In genomic region chr3:134359121-134360010, GRCh38 we compare ENCODE assay signal across 9 cellular contexts. TPM values are rescaled to one million over a fixed set of nuclear protein-coding genes. Genes with fewer than 3 reads are reported as not detected.
A peak's percentile ranks its signal among the peaks of the same experiment; 100 is the strongest.
DNase-seq lines count a peak whose midpoint lies in the region; ATAC-seq and TF ChIP-seq lines count a peak whose summit lies in the region.
"Had no signal": no experiment of that assay in that cellular context is flagged by ENCODE, and none has a peak within 500 bp of the region (broad histone marks: within the 10 kb centered on the region; RNA-seq: fewer than 3 reads in every experiment).

No MANE protein-coding gene starts in this region.

- H3K27me3 Mint-ChIP-seq in nephron progenitor cell (ENCODE audit: low read depth, poor library complexity) = peaks cover 4% of the 10 kb centered on the region

- CTCF ChIA-PET in SK-N-SH (lab: Yijun Ruan, JAX) = interaction anchor here (1.1 to 2.2 kb wide), 3 partner anchors 8 to 114 kb away, joined by 4 to 16 read pairs (median 5); no protein-coding TSS in a partner anchor

- peak overlapping the region; percentile 70 for H3K4me2 ChIP-seq in SK-N-SH

- DNase-seq in SK-N-SH (no peak), esophagus squamous epithelium (lab: John Stamatoyannopoulos, UW) (no peak), nephron progenitor cell (no peak), uterus (peak; percentile 13 to 18), HCEC 1CT (no peak), omental fat pad (ENCODE audit: low spot score) (no peak), DMS153 treated with DMSO at 0.1 percent for 48 hours (lab: John Stamatoyannopoulos, UW; ENCODE audit: unreplicated experiment) (no peak)

- peak overlapping the region; percentile 96 for H3K27ac Mint-ChIP-seq in nephron progenitor cell

- H3K27me3 ChIP-seq in SK-N-SH (ENCODE audit: insufficient read depth) (no peaks in the 10 kb centered on the region), esophagus squamous epithelium (no peaks in the 10 kb centered on the region), uterus (no peaks in the 10 kb centered on the region)

- H3K9me3 ChIP-seq in SK-N-SH (no peaks in the 10 kb centered on the region), esophagus squamous epithelium (no peaks in the 10 kb centered on the region), uterus (no peaks in the 10 kb centered on the region)
- H3K9me3 ChIP-seq: neutrophil had no signal

- H3K36me3 Mint-ChIP-seq in nephron progenitor cell (ENCODE audit: low read depth) = peaks cover 71% of the 10 kb centered on the region

- no peak overlapping the region for H3K4me3 ChIP-seq in SK-N-SH (ENCODE audit: low read depth in 2 of 2, low read length in 1 of 2)
- no peak overlapping the region for H3K4me3 ChIP-seq in esophagus squamous epithelium
- H3K4me3 ChIP-seq in uterus = no peak overlapping the region

- H3K4me3 Mint-ChIP-seq in nephron progenitor cell = peak overlapping the region; percentile 12

- intact Hi-C loops in esophagus squamous epithelium (cut with DNase I) (no loop called here), uterus (cut with DNase I; ENCODE audit: low total_unique reads) (loop anchor here (5.0 kb wide), 1 partner anchor 47 kb away; no protein-coding TSS in a partner anchor)

- H2AFZ ChIP-seq in SK-N-SH (ENCODE audit: low read depth) = no peak overlapping the region

- H3K27ac ChIP-seq in SK-N-SH (ENCODE audit: low read depth in 2 of 2, low read length in 1 of 2) (peak overlapping the region; percentile 83 to 99), esophagus squamous epithelium (peak overlapping the region; percentile 69 to 100 (median 92)), uterus (peak overlapping the region; percentile 97 to 99)
- H3K27ac ChIP-seq: neutrophil had no signal

- peaks cover 75% of the 10 kb centered on the region for H3K4me1 Mint-ChIP-seq in nephron progenitor cell

- POLR2A ChIA-PET in SK-N-SH (lab: Yijun Ruan, JAX) = no interaction called here

- peaks cover 91% of the 10 kb centered on the region for H3F3A ChIP-seq in SK-N-SH (replicated peaks; ENCODE audit: insufficient read depth)

- H3K4me1 ChIP-seq in SK-N-SH (ENCODE audit: control insufficient read depth in 1 of 2, insufficient read depth in 2 of 2, low read depth in 1 of 2, low read length in 1 of 2) (peaks cover 22 to 77% of the 10 kb centered on the region in 2 experiments; a peak in 3 of 4 replicates), esophagus squamous epithelium (peaks cover 32 to 100% (median 70%) of the 10 kb centered on the region in 3 donors), uterus (peaks cover 12 to 56% of the 10 kb centered on the region in 2 donors)

- TF ChIP-seq CTCF in SK-N-SH (IDR thresholded peaks at IDR 0.05) = no peak
- no peak for TF ChIP-seq CTCF in esophagus squamous epithelium (IDR thresholded peaks at IDR 0.05)
- no peak for TF ChIP-seq CTCF in nephron progenitor cell (IDR thresholded peaks at IDR 0.05)
- TF ChIP-seq CTCF in uterus (IDR thresholded peaks at IDR 0.05) = no peak
- no peak for TF ChIP-seq CTCF in omental fat pad (IDR thresholded peaks at IDR 0.05)

- no peaks in the 10 kb centered on the region for H3K9me2 ChIP-seq in SK-N-SH

- H4K20me1 ChIP-seq in SK-N-SH (ENCODE audit: insufficient read depth) = peaks cover 17% of the 10 kb centered on the region

- no peaks in the 10 kb centered on the region for H3K9me3 Mint-ChIP-seq in nephron progenitor cell

- H3K36me3 ChIP-seq in SK-N-SH (replicated peaks in 1 of 2; ENCODE audit: control insufficient read depth in 1 of 2, insufficient read depth in 2 of 2, low read length in 1 of 2) (peaks cover 81 to 85% of the 10 kb centered on the region in 2 experiments), esophagus squamous epithelium (peaks cover 47 to 96% (median 55%) of the 10 kb centered on the region in 3 donors), uterus (no peaks in the 10 kb centered on the region)
- H3K36me3 ChIP-seq: neutrophil had no signal

- no peak for TF ChIP-seq EP300 in SK-N-SH (IDR thresholded peaks at IDR 0.05; ENCODE audit: borderline replicate concordance in 1 of 2, low read depth in 1 of 2, low read length in 1 of 2)

- WGBS in SK-N-SH (ENCODE audit: low lambda C conversion rate) = 85% methylated on average over 8 of the region's 13 CpGs
- 71% methylated on average over 7 of the region's 13 CpGs; no CpG with 5 or more reads in 1 of the 2 donors for WGBS in esophagus squamous epithelium, 2 donors

- H3K79me2 ChIP-seq in SK-N-SH (ENCODE audit: insufficient read depth) = peaks cover 65% of the 10 kb centered on the region

- TF ChIP-seq POLR2A in esophagus squamous epithelium (IDR thresholded peaks at IDR 0.05) = no peak
- no peak for TF ChIP-seq POLR2A in uterus (IDR thresholded peaks at IDR 0.05)

- no peak for ATAC-seq in SK-N-SH treated with all-trans-retinoic acid at 6 μM for 48 hours
- ATAC-seq in omental fat pad (ENCODE audit: low FRiP score) = no peak

- no peak for TF ChIP-seq RAD21 in SK-N-SH (IDR thresholded peaks at IDR 0.05; ENCODE audit: low read length)

- H3K9ac ChIP-seq in SK-N-SH = peak overlapping the region; percentile 66

TF ChIP-seq in SK-N-SH, 30 proteins besides CTCF, POLR2A, EP300 and RAD21 (continues in another document):
- TF ChIP-seq GATA2 (CRISPR knock-in tag; IDR thresholded peaks at IDR 0.05) = no peak
- no peak for TF ChIP-seq TCF12 (IDR thresholded peaks at IDR 0.05)
- no peak for TF ChIP-seq NRF1 (IDR thresholded peaks at IDR 0.05; ENCODE audit: low read depth, low read length)
- no peak for TF ChIP-seq RFX5 (IDR thresholded peaks at IDR 0.05; ENCODE audit: low read length)
- TF ChIP-seq USF1 (IDR thresholded peaks at IDR 0.05; ENCODE audit: borderline replicate concordance, low read depth) = no peak
- TF ChIP-seq POLR2AphosphoS5 (IDR thresholded peaks at IDR 0.05; ENCODE audit: low read depth, low read length) = no peak
- no peak for TF ChIP-seq FOXJ3 (CRISPR knock-in tag; IDR thresholded peaks at IDR 0.05)
- TF ChIP-seq FOXM1 (IDR thresholded peaks at IDR 0.05; ENCODE audit: low read depth) = no peak
- no peak for TF ChIP-seq SIN3A (IDR thresholded peaks at IDR 0.05; ENCODE audit: borderline replicate concordance, low read depth, low read length)
- no peak for TF ChIP-seq IRF3 (IDR thresholded peaks at IDR 0.05; ENCODE audit: low read depth, low read length)
- no peak for TF ChIP-seq NFIC (IDR thresholded peaks at IDR 0.05; ENCODE audit: borderline replicate concordance)

TF ChIP-seq in SK-N-SH treated with all-trans-retinoic acid at 6 μM for 48 hours, 23 proteins besides CTCF, POLR2A, EP300 and RAD21:
- no peak for TF ChIP-seq ZNF565 (CRISPR knock-in tag; conservative IDR thresholded peaks at IDR 0.05; ENCODE audit: low read depth)
- no peak for TF ChIP-seq CSRNP3 (CRISPR knock-in tag; IDR thresholded peaks at IDR 0.05)
- TF ChIP-seq ARNTL (CRISPR knock-in tag; IDR thresholded peaks at IDR 0.05; ENCODE audit: borderline replicate concordance, low read depth) = no peak

RNA-seq across cellular contexts. Expression of gene AMOTL2, which starts 14.9 kb away (rescaled TPM):
- 163 and 185 TPM in 2 replicates for polyA plus RNA-seq in SK-N-SH (2012; rRNA removed)
- 91.0 and 115 TPM in 2 replicates for polyA plus RNA-seq in SK-N-SH (2012; cell fraction: cytosol; rRNA removed)
- polyA plus RNA-seq in SK-N-SH (2012; cell fraction: nucleus; rRNA removed) = 312 and 373 TPM in 2 replicates
- total RNA-seq in esophagus squamous epithelium (10 to 100 TPM; 54.5 to 99.0 (median 59.1) TPM), uterus (10 to 100 TPM; 49.4 to 87.5 (median 61.4) TPM), omental fat pad (100 to 1,000 TPM in 3 of 4 donors, 10 to 100 TPM in 1; 99.0 to 201 (median 158) TPM)

Comparison
In these comparisons a context has a peak if more than half of its experiments do, and no peak if none do; other contexts are left out.
1. DNase-seq: peak in uterus (2 of 2); none in SK-N-SH (single experiment), esophagus squamous epithelium (single experiment), nephron progenitor cell (single experiment), HCEC 1CT (single experiment), omental fat pad (single experiment) and DMS153 treated with DMSO at 0.1 percent for 48 hours (single experiment).
2. Peak in every context shown above with its lines, with median percentiles within 50 percentile points of each other: H3K27ac ChIP-seq.